14 cellular contexts compared by ENCODE assay signal in the genomic region with DNA sequence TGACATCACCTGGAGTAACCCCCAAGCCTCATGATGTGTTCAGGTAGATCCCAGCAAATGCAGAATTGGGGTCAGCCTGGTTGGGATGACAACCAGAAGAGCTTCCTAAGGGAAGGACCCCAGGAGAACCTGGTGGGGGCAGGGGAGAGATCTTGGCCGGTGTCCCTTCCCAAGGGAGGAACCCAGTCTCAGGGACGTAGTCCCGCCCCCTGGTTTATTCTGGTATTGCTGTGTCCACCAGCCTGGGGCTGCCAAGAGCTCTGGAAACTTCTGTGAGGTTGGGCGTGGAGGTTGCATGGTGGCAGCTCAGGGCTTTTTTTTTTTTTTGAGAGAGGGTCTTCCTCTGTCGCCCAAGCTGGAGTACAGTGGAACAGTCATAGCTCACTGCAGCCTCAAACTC.
"Had no signal": no experiment of that assay in that cellular context is flagged by ENCODE, and none has a peak within 500 bp of the region (broad histone marks: within the 10 kb centered on the region; RNA-seq: fewer than 3 reads in every experiment).

No MANE protein-coding gene starts in this region.

- H3K27me3 ChIP-seq: upper lobe of right lung had no signal

- H3K9me3 ChIP-seq: prostate gland, spleen, upper lobe of right lung had no signal

- H3K4me3 ChIP-seq: prostate gland, spleen, upper lobe of right lung had no signal

- DNase-seq: activated CD4-positive, alpha-beta memory T cell treated with anti-CD3 and anti-CD28 coated beads for 36 hours; activated CD8-positive, alpha-beta memory T cell treated with anti-CD3 and anti-CD28 coated beads, Interleukin-2, amount 10 ng/mL, durations not matched to agents 7 days and 5 days; activated naive CD4-positive, alpha-beta T cell treated with anti-CD3 and anti-CD28 coated beads, Interleukin-2, amount 10 ng/mL, durations not matched to agents 7 days and 5 days; activated T-cell treated with anti-CD3 and anti-CD28 coated beads, Interleukin-2, amount 50 U/mL, for 1 hour; erythroblast; hypothalamus; kidney; mesendoderm; occipital lobe; spleen; T-helper 9 cell; upper lobe of right lung had no signal

- H3K36me3 ChIP-seq: prostate gland, spleen, upper lobe of right lung had no signal

- ATAC-seq: activated CD8-positive, alpha-beta memory T cell treated with anti-CD3 and anti-CD28 coated beads, Interleukin-2, amount 10 ng/mL, durations not matched to agents 7 days and 5 days; sciatic nerve; upper lobe of right lung had no signal

- H3K27ac ChIP-seq: prostate gland, spleen, upper lobe of right lung had no signal
